In genomic region chr6:91631227-91631626, GRCh38 we compare ENCODE assay signal across 10 cellular contexts.
"Had no signal": no experiment of that assay in that cellular context is flagged by ENCODE, and none has a peak within 500 bp of the region (broad histone marks: within the 10 kb centered on the region; RNA-seq: fewer than 3 reads in every experiment).

No MANE protein-coding gene starts in this region.

- H3K27ac ChIP-seq: GM23248 had no signal

- DNase-seq: GM23248, GOT3, H7, H9, HCEC 1CT, HFFc6 had no signal

- H3K9me3 ChIP-seq: HAP-1 had no signal

- H2AFZ ChIP-seq: GM23248, GM23338 had no signal

- H3K4me3 ChIP-seq: GM23248, GM23338, HAP-1 had no signal

- H3K36me3 ChIP-seq: HAP-1 had no signal

- H3K4me2 ChIP-seq: GM23338 had no signal

- H3K9ac ChIP-seq: GM23248 had no signal

- FAIRE-seq: H1, H54 had no signal
